Comparison of ENCODE assay signal across 2 cellular contexts in genomic region chr3:14837188-14837587, GRCh38.
TF ChIP-seq lines count a peak whose summit lies in the region.

No MANE protein-coding gene starts in this region.

TF ChIP-seq in HEK293, 187 proteins besides CTCF, POLR2A, EP300 and RAD21 (continued from another document):
- TF ChIP-seq HOXA7 (CRISPR knock-in tag; IDR thresholded peaks at IDR 0.05; ENCODE audit: borderline replicate concordance) (no peak), ZNF626 (tag by site-specific recombination; IDR thresholded peaks at IDR 0.05) (no peak), SP7 (tag by site-specific recombination; IDR thresholded peaks at IDR 0.05) (peak; percentile 54)

TF ChIP-seq in K562, 482 proteins besides CTCF, POLR2A, EP300 and RAD21 (continued from another document):
- TF ChIP-seq CEBPG (CRISPR knock-in tag; IDR thresholded peaks at IDR 0.05) (no peak), CEBPG (tag; conservative IDR thresholded peaks at IDR 0.05 in 1 of 2, IDR thresholded peaks at IDR 0.05 in 1 of 2) (no peak), ZNF589 (CRISPR knock-in tag; IDR thresholded peaks at IDR 0.05; ENCODE audit: low read depth) (no peak), JUND (IDR thresholded peaks at IDR 0.05; ENCODE audit: borderline replicate concordance, low read depth, low read length) (no peak), JUND (tag; IDR thresholded peaks at IDR 0.05; ENCODE audit: borderline replicate concordance, low read depth, low read length) (no peak), NFIC (IDR thresholded peaks at IDR 0.05) (no peak), THRA (IDR thresholded peaks at IDR 0.05) (no peak)
TF ChIP-seq in K562: peak in this region for 0.
